1 cellular context compared by ENCODE assay signal in the genomic region with DNA sequence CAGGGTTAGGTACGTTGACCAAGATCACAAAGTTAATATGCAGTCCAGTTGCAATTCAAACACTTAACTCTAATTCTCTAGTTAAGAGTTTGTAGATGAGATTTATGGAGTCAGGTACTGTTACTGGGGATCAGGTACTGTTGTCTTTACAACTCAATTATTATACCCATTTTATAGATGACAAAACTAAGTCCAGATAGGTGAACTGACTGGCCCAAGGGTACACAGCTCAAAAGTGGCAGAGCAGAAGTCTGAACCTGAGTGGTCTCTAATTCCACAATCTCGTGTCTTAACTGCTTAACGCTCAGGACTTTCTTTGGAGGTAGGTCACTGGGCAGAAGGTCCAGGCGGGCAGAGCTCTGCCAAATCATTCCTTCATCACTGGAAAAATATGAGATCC.
TF ChIP-seq lines count a peak whose summit lies in the region.

No MANE protein-coding gene starts in this region.

TF ChIP-seq in GM23338, 12 proteins besides CTCF, POLR2A, EP300 and RAD21 (continued from another document):
- TF ChIP-seq, protein P1, sequence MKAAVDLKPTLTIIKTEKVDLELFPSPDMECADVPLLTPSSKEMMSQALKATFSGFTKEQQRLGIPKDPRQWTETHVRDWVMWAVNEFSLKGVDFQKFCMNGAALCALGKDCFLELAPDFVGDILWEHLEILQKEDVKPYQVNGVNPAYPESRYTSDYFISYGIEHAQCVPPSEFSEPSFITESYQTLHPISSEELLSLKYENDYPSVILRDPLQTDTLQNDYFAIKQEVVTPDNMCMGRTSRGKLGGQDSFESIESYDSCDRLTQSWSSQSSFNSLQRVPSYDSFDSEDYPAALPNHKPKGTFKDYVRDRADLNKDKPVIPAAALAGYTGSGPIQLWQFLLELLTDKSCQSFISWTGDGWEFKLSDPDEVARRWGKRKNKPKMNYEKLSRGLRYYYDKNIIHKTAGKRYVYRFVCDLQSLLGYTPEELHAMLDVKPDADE (IDR thresholded peaks at IDR 0.05): no peak
- TF ChIP-seq, protein P2, sequence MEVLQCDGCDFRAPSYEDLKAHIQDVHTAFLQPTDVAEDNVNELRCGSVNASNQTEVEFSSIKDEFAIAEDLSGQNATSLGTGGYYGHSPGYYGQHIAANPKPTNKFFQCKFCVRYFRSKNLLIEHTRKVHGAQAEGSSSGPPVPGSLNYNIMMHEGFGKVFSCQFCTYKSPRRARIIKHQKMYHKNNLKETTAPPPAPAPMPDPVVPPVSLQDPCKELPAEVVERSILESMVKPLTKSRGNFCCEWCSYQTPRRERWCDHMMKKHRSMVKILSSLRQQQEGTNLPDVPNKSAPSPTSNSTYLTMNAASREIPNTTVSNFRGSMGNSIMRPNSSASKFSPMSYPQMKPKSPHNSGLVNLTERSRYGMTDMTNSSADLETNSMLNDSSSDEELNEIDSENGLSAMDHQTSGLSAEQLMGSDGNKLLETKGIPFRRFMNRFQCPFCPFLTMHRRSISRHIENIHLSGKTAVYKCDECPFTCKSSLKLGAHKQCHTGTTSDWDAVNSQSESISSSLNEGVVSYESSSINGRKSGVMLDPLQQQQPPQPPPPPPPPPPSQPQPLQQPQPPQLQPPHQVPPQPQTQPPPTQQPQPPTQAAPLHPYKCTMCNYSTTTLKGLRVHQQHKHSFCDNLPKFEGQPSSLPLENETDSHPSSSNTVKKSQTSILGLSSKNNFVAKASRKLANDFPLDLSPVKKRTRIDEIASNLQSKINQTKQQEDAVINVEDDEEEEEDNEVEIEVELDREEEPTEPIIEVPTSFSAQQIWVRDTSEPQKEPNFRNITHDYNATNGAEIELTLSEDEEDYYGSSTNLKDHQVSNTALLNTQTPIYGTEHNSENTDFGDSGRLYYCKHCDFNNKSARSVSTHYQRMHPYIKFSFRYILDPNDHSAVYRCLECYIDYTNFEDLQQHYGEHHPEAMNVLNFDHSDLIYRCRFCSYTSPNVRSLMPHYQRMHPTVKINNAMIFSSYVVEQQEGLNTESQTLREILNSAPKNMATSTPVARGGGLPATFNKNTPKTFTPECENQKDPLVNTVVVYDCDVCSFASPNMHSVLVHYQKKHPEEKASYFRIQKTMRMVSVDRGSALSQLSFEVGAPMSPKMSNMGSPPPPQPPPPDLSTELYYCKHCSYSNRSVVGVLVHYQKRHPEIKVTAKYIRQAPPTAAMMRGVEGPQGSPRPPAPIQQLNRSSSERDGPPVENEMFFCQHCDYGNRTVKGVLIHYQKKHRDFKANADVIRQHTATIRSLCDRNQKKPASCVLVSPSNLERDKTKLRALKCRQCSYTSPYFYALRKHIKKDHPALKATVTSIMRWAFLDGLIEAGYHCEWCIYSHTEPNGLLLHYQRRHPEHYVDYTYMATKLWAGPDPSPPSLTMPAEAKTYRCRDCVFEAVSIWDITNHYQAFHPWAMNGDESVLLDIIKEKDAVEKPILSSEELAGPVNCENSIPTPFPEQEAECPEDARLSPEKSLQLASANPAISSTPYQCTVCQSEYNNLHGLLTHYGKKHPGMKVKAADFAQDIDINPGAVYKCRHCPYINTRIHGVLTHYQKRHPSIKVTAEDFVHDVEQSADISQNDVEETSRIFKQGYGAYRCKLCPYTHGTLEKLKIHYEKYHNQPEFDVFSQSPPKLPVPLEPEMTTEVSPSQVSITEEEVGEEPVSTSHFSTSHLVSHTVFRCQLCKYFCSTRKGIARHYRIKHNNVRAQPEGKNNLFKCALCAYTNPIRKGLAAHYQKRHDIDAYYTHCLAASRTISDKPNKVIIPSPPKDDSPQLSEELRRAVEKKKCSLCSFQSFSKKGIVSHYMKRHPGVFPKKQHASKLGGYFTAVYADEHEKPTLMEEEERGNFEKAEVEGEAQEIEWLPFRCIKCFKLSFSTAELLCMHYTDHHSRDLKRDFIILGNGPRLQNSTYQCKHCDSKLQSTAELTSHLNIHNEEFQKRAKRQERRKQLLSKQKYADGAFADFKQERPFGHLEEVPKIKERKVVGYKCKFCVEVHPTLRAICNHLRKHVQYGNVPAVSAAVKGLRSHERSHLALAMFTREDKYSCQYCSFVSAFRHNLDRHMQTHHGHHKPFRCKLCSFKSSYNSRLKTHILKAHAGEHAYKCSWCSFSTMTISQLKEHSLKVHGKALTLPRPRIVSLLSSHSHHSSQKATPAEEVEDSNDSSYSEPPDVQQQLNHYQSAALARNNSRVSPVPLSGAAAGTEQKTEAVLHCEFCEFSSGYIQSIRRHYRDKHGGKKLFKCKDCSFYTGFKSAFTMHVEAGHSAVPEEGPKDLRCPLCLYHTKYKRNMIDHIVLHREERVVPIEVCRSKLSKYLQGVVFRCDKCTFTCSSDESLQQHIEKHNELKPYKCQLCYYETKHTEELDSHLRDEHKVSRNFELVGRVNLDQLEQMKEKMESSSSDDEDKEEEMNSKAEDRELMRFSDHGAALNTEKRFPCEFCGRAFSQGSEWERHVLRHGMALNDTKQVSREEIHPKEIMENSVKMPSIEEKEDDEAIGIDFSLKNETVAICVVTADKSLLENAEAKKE (CRISPR knock-in tag; IDR thresholded peaks at IDR 0.05): no peak
- TF ChIP-seq JUNB (IDR thresholded peaks at IDR 0.05; ENCODE audit: unreplicated experiment) (no peak), STAT1 (IDR thresholded peaks at IDR 0.05; ENCODE audit: unreplicated experiment) (no peak), ZNF331 (CRISPR knock-in tag; IDR thresholded peaks at IDR 0.05; ENCODE audit: low read depth) (no peak), POLR2AphosphoS5 (IDR thresholded peaks at IDR 0.05; ENCODE audit: low read depth) (no peak)
TF ChIP-seq in GM23338: peak in this region for 0.
